Comparison of ENCODE assay signal across 38 cellular contexts in the genomic region with DNA sequence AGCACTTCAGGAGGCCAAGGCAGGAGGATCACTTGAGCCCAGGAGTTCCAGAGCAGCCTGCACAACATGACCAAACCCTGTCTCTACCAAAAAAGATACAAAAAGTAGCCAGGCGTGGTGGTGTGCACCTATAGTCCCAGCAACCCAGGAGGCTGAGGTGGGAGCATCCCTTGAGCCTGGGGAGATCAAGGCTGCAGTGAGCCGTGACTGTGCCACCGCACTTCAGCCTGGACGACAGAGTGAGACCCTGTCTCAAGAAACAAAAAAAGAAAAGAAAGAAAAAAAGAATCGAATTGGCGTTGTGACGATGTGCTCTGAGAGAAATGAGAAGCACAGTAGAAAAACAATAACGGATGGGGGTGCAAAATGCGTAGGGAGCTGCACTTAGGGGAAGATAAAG.
"Had no signal": no experiment of that assay in that cellular context is flagged by ENCODE, and none has a peak within 500 bp of the region (broad histone marks: within the 10 kb centered on the region; RNA-seq: fewer than 3 reads in every experiment).

No MANE protein-coding gene starts in this region.

- DNase-seq: activated CD4-positive, alpha-beta memory T cell treated with anti-CD3 and anti-CD28 coated beads, Interleukin-2, amount 10 ng/mL, durations not matched to agents 7 days and 5 days; activated CD4-positive, alpha-beta T cell treated with anti-CD3 and anti-CD28 coated beads for 1 hour; activated CD4-positive, alpha-beta T cell treated with anti-CD3 and anti-CD28 coated beads for 36 hours; activated CD4-positive, alpha-beta T cell treated with anti-CD3 and anti-CD28 coated beads, Interleukin-2, amount 10 ng/mL, durations not matched to agents 7 days and 5 days; activated CD4-positive, alpha-beta T cell treated with anti-CD3 and anti-CD28 coated beads, Interleukin-2, amount 50 U/mL, for 48 hours; activated CD4-positive, CD25-positive, alpha-beta regulatory T cell; activated CD8-positive, alpha-beta memory T cell treated with anti-CD3 and anti-CD28 coated beads for 24 hours; activated CD8-positive, alpha-beta memory T cell treated with anti-CD3 and anti-CD28 coated beads, Interleukin-2, amount 10 ng/mL, durations not matched to agents 7 days and 5 days; activated CD8-positive, alpha-beta memory T cell treated with anti-CD3 and anti-CD28 coated beads, Interleukin-2, amount 50 U/mL, for 48 hours; activated CD8-positive, alpha-beta T cell treated with anti-CD3 and anti-CD28 coated beads, Interleukin-2, amount 10 ng/mL, durations not matched to agents 7 days and 5 days; activated effector memory CD4-positive, alpha-beta T cell treated with anti-CD3 and anti-CD28 coated beads, Interleukin-2, amount 50 U/mL, for 16 hours; activated gamma-delta T cell treated with Interleukin-2 at 50 U/mL for 16 hours; activated naive CD4-positive, alpha-beta T cell; activated naive CD4-positive, alpha-beta T cell treated with anti-CD3 and anti-CD28 coated beads for 36 hours; activated naive CD4-positive, alpha-beta T cell treated with anti-CD3 and anti-CD28 coated beads, Interleukin-2, amount 50 U/mL, for 16 hours; activated naive CD8-positive, alpha-beta T cell treated with anti-CD3 and anti-CD28 coated beads for 36 hours; activated T-cell treated with anti-CD3 and anti-CD28 coated beads, Interleukin-2, amount 50 U/mL, for 1 hour; activated T-cell treated with anti-CD3 and anti-CD28 coated beads, Interleukin-2, amount 50 U/mL, for 4 hours; activated T-cell treated with anti-CD3 and anti-CD28 coated beads, Interleukin-2, amount 50 U/mL, for 72 hours; adrenal gland; amniotic stem cell; body of pancreas; brain microvascular endothelial cell; central memory CD4-positive, alpha-beta T cell; SW 1271; T-helper 1 cell; T-helper 2 cell; T-helper 9 cell had no signal

- H3K27ac ChIP-seq: adrenal gland, body of pancreas, brain microvascular endothelial cell, breast epithelium, VCaP had no signal

- H3K4me1 Mint-ChIP-seq: activated CD4-positive, alpha-beta memory T cell treated with anti-CD3 and anti-CD28 coated beads, Interleukin-2, amount 10 ng/mL, durations not matched to agents 7 days and 5 days; activated CD4-positive, alpha-beta T cell treated with anti-CD3 and anti-CD28 coated beads for 36 hours; activated CD4-positive, alpha-beta T cell treated with anti-CD3 and anti-CD28 coated beads, Interleukin-2, amount 10 ng/mL, durations not matched to agents 7 days and 5 days; activated CD8-positive, alpha-beta memory T cell treated with anti-CD3 and anti-CD28 coated beads, Interleukin-2, amount 10 ng/mL, durations not matched to agents 7 days and 5 days; activated naive CD8-positive, alpha-beta T cell treated with anti-CD3 and anti-CD28 coated beads for 36 hours; activated T-helper 17 cell treated with anti-CD3 and anti-CD28 coated beads, Interleukin-2, amount 50 U/mL, for 72 hours had no signal

- H3K4me3 Mint-ChIP-seq: activated CD4-positive, alpha-beta memory T cell treated with anti-CD3 and anti-CD28 coated beads, Interleukin-2, amount 10 ng/mL, durations not matched to agents 7 days and 5 days; activated CD4-positive, alpha-beta T cell treated with anti-CD3 and anti-CD28 coated beads for 36 hours; activated CD4-positive, alpha-beta T cell treated with anti-CD3 and anti-CD28 coated beads, Interleukin-2, amount 10 ng/mL, durations not matched to agents 7 days and 5 days; activated CD8-positive, alpha-beta memory T cell treated with anti-CD3 and anti-CD28 coated beads, Interleukin-2, amount 10 ng/mL, durations not matched to agents 7 days and 5 days; activated CD8-positive, alpha-beta T cell treated with anti-CD3 and anti-CD28 coated beads, Interleukin-2, amount 10 ng/mL, durations not matched to agents 7 days and 5 days; activated naive CD4-positive, alpha-beta T cell treated with anti-CD3 and anti-CD28 coated beads for 36 hours; activated naive CD8-positive, alpha-beta T cell treated with anti-CD3 and anti-CD28 coated beads for 36 hours; activated T-cell treated with anti-CD3 and anti-CD28 coated beads, Interleukin-2, amount 50 U/mL, for 4 hours; activated T-cell treated with anti-CD3 and anti-CD28 coated beads, Interleukin-2, amount 50 U/mL, for 72 hours; activated T-helper 1 cell treated with anti-CD3 and anti-CD28 coated beads, Interleukin-12 subunit alpha, Interleukin-12 subunit beta, Interleukin-2, Interleukin-4 antibody, amounts not matched to agents 30 ng/mL and 10 ng/mL and 1 ng/mL, durations not matched to agents 14 hours and 24 hours and 36 hours; activated T-helper 17 cell treated with anti-CD3 and anti-CD28 coated beads, Interleukin-2, amount 50 U/mL, for 72 hours; T-helper 1 cell treated with Interleukin-12 subunit alpha and Interleukin-12 subunit beta and Interleukin-4 antibody, amounts not matched to agents 30 μg/mL and 1 μg/mL, for 36 hours; T-helper 2 cell treated with Interferon-gamma antibody and Interleukin-4, amounts not matched to agents 5 μg/mL and 100 μg/mL, for 36 hours had no signal

- H3K27me3 Mint-ChIP-seq: activated CD4-positive, alpha-beta memory T cell treated with anti-CD3 and anti-CD28 coated beads, Interleukin-2, amount 10 ng/mL, durations not matched to agents 7 days and 5 days; activated CD4-positive, alpha-beta T cell treated with anti-CD3 and anti-CD28 coated beads for 36 hours; activated naive CD8-positive, alpha-beta T cell treated with anti-CD3 and anti-CD28 coated beads for 36 hours; activated T-helper 17 cell treated with anti-CD3 and anti-CD28 coated beads, Interleukin-2, amount 50 U/mL, for 72 hours had no signal

- H3K36me3 ChIP-seq: adrenal gland, brain microvascular endothelial cell, breast epithelium had no signal

- H3K9me3 ChIP-seq: adrenal gland, body of pancreas, breast epithelium had no signal

- H3K36me3 Mint-ChIP-seq: activated CD8-positive, alpha-beta memory T cell treated with anti-CD3 and anti-CD28 coated beads, Interleukin-2, amount 10 ng/mL, durations not matched to agents 7 days and 5 days; activated naive CD4-positive, alpha-beta T cell treated with anti-CD3 and anti-CD28 coated beads, Interleukin-2, amount 50 U/mL, for 72 hours; activated naive CD8-positive, alpha-beta T cell treated with anti-CD3 and anti-CD28 coated beads for 36 hours had no signal

- H3K9me3 Mint-ChIP-seq: activated CD4-positive, alpha-beta memory T cell treated with anti-CD3 and anti-CD28 coated beads, Interleukin-2, amount 10 ng/mL, durations not matched to agents 7 days and 5 days; activated CD4-positive, alpha-beta T cell treated with anti-CD3 and anti-CD28 coated beads, Interleukin-2, amount 10 ng/mL, durations not matched to agents 7 days and 5 days; activated naive CD4-positive, alpha-beta T cell treated with anti-CD3 and anti-CD28 coated beads for 36 hours; activated naive CD4-positive, alpha-beta T cell treated with anti-CD3 and anti-CD28 coated beads, Interleukin-2, amount 50 U/mL, for 72 hours; activated naive CD8-positive, alpha-beta T cell treated with anti-CD3 and anti-CD28 coated beads for 36 hours; activated T-cell treated with anti-CD3 and anti-CD28 coated beads, Interleukin-2, amount 50 U/mL, for 4 hours; activated T-cell treated with anti-CD3 and anti-CD28 coated beads, Interleukin-2, amount 50 U/mL, for 72 hours; activated T-helper 1 cell treated with anti-CD3 and anti-CD28 coated beads, Interleukin-12 subunit alpha, Interleukin-12 subunit beta, Interleukin-2, Interleukin-4 antibody, amounts not matched to agents 30 ng/mL and 10 ng/mL and 1 ng/mL, durations not matched to agents 14 hours and 24 hours and 36 hours; activated T-helper 17 cell treated with anti-CD3 and anti-CD28 coated beads, Interleukin-2, amount 50 U/mL, for 72 hours; T-helper 1 cell treated with Interleukin-12 subunit alpha and Interleukin-12 subunit beta and Interleukin-4 antibody, amounts not matched to agents 30 μg/mL and 1 μg/mL, for 36 hours; T-helper 2 cell treated with Interferon-gamma antibody and Interleukin-4, amounts not matched to agents 5 μg/mL and 100 μg/mL, for 36 hours had no signal

- H3K4me1 ChIP-seq: adrenal gland, body of pancreas, breast epithelium had no signal

- H3K27me3 ChIP-seq: adrenal gland, body of pancreas, brain microvascular endothelial cell, breast epithelium had no signal

- ATAC-seq: activated CD4-positive, alpha-beta T cell treated with anti-CD3 and anti-CD28 coated beads for 36 hours; activated CD4-positive, CD25-positive, alpha-beta regulatory T cell treated with anti-CD3 and anti-CD28 coated beads, Interleukin-2, amount 50 U/mL, for 24 hours; activated CD8-positive, alpha-beta memory T cell treated with anti-CD3 and anti-CD28 coated beads, Interleukin-2, amount 10 ng/mL, durations not matched to agents 7 days and 5 days; activated CD8-positive, alpha-beta T cell treated with anti-CD3 and anti-CD28 coated beads, Interleukin-2, amount 10 ng/mL, durations not matched to agents 7 days and 5 days; activated naive CD4-positive, alpha-beta T cell treated with anti-CD3 and anti-CD28 coated beads, Interleukin-2, amount 50 U/mL, for 72 hours; activated T-cell treated with anti-CD3 and anti-CD28 coated beads, Interleukin-2, amount 50 U/mL, for 4 hours; activated T-cell treated with anti-CD3 and anti-CD28 coated beads, Interleukin-2, amount 50 U/mL, for 72 hours; activated T-helper 17 cell treated with anti-CD3 and anti-CD28 coated beads, Interleukin-2, amount 50 U/mL, for 72 hours; body of pancreas had no signal

- H3K27ac Mint-ChIP-seq: activated CD4-positive, alpha-beta memory T cell treated with anti-CD3 and anti-CD28 coated beads, Interleukin-2, amount 10 ng/mL, durations not matched to agents 7 days and 5 days; activated CD4-positive, alpha-beta T cell treated with anti-CD3 and anti-CD28 coated beads for 36 hours; activated CD4-positive, alpha-beta T cell treated with anti-CD3 and anti-CD28 coated beads, Interleukin-2, amount 10 ng/mL, durations not matched to agents 7 days and 5 days; activated CD8-positive, alpha-beta memory T cell treated with anti-CD3 and anti-CD28 coated beads, Interleukin-2, amount 10 ng/mL, durations not matched to agents 7 days and 5 days; activated CD8-positive, alpha-beta T cell treated with anti-CD3 and anti-CD28 coated beads, Interleukin-2, amount 10 ng/mL, durations not matched to agents 7 days and 5 days; activated naive CD4-positive, alpha-beta T cell treated with anti-CD3 and anti-CD28 coated beads for 36 hours; activated naive CD4-positive, alpha-beta T cell treated with anti-CD3 and anti-CD28 coated beads, Interleukin-2, amount 50 U/mL, for 72 hours; activated naive CD8-positive, alpha-beta T cell treated with anti-CD3 and anti-CD28 coated beads for 36 hours; activated T-cell treated with anti-CD3 and anti-CD28 coated beads, Interleukin-2, amount 50 U/mL, for 72 hours; activated T-helper 1 cell treated with anti-CD3 and anti-CD28 coated beads, Interleukin-12 subunit alpha, Interleukin-12 subunit beta, Interleukin-2, Interleukin-4 antibody, amounts not matched to agents 30 ng/mL and 10 ng/mL and 1 ng/mL, durations not matched to agents 14 hours and 24 hours and 36 hours; activated T-helper 17 cell treated with anti-CD3 and anti-CD28 coated beads, Interleukin-2, amount 50 U/mL, for 72 hours; T-helper 1 cell treated with Interleukin-12 subunit alpha and Interleukin-12 subunit beta and Interleukin-4 antibody, amounts not matched to agents 30 μg/mL and 1 μg/mL, for 36 hours; T-helper 2 cell treated with Interferon-gamma antibody and Interleukin-4, amounts not matched to agents 5 μg/mL and 100 μg/mL, for 36 hours had no signal

- H3K4me3 ChIP-seq: adrenal gland, body of pancreas, breast epithelium had no signal

- FAIRE-seq: astrocyte, TTC549 had no signal
